In the genomic region with DNA sequence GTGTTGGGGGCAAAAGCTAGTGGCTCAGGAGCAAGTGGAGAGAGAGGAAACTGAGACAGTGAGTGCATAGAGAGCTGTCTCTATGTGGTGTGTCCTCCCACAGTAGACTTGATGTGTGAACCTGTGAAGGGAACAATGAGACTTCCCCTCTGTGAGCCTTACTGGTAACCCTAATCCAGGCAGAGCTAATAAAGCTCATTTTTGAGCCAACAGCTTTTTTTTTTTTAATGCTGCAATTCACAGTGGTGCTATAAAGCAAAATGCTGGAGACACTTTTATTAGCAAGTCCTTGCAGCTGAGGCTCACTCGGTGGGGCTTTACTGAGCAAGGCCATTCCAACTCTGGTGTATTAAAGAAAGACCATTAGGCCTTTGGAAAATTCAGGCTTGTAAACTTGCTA, we compare ENCODE assay signal across 1 cellular context.
A peak's percentile ranks its signal among the peaks of the same experiment; 100 is the strongest.
TF ChIP-seq lines count a peak whose summit lies in the region.

No MANE protein-coding gene starts in this region.

TF ChIP-seq in HEK293, 187 proteins besides CTCF, POLR2A, EP300 and RAD21 (continued from another document):
- TF ChIP-seq INSM2 (tag by site-specific recombination; IDR thresholded peaks at IDR 0.05) (no peak), ZNF610 (tag by site-specific recombination; IDR thresholded peaks at IDR 0.05; ENCODE audit: borderline replicate concordance) (0 out of 2 replicates have a peak, but pooled peaks have one; percentile 41), ZIC2 (tag by site-specific recombination; IDR thresholded peaks at IDR 0.05) (no peak), ZNF501 (tag by site-specific recombination; IDR thresholded peaks at IDR 0.05) (no peak), ZNF768 (tag by site-specific recombination; IDR thresholded peaks at IDR 0.05) (no peak), ZNF175 (tag by site-specific recombination; IDR thresholded peaks at IDR 0.05) (no peak), SP7 (tag by site-specific recombination; IDR thresholded peaks at IDR 0.05) (no peak), ZBTB6 (tag by site-specific recombination; IDR thresholded peaks at IDR 0.05) (peak; percentile 47; the same call in 1 of the 2 replicates), ZNF221 (tag by site-specific recombination; IDR thresholded peaks at IDR 0.05; ENCODE audit: borderline replicate concordance) (no peak), ZNF423 (tag by site-specific recombination; IDR thresholded peaks at IDR 0.05) (peak; percentile 11; the same call in 1 of the 2 replicates), ZFP37 (tag by site-specific recombination; IDR thresholded peaks at IDR 0.05) (no peak), ZNF449 (tag by site-specific recombination; IDR thresholded peaks at IDR 0.05) (peak; percentile 78), PBX3 (CRISPR knock-in tag; IDR thresholded peaks at IDR 0.05) (no peak), ZNF544 (tag by site-specific recombination; IDR thresholded peaks at IDR 0.05) (no peak), MZF1 (tag by site-specific recombination; IDR thresholded peaks at IDR 0.05; ENCODE audit: borderline replicate concordance) (peak; percentile 47; the same call in 1 of the 2 replicates), ZNF513 (tag by site-specific recombination; IDR thresholded peaks at IDR 0.05) (no peak), ZNF530 (tag by site-specific recombination; IDR thresholded peaks at IDR 0.05; ENCODE audit: low read depth) (no peak), ZFP41 (tag by site-specific recombination; IDR thresholded peaks at IDR 0.05; ENCODE audit: borderline replicate concordance) (no peak), ZEB2 (tag by site-specific recombination; IDR thresholded peaks at IDR 0.05) (no peak), ZNF416 (tag by site-specific recombination; IDR thresholded peaks at IDR 0.05) (no peak), IKZF3 (tag by site-specific recombination; IDR thresholded peaks at IDR 0.05) (no peak), FEZF1 (tag by site-specific recombination; IDR thresholded peaks at IDR 0.05) (peak; percentile 66), ZNF248 (tag by site-specific recombination; IDR thresholded peaks at IDR 0.05) (no peak), PATZ1 (tag by site-specific recombination; IDR thresholded peaks at IDR 0.05) (no peak), ZNF529 (tag by site-specific recombination; IDR thresholded peaks at IDR 0.05; ENCODE audit: insufficient replicate concordance) (no peak)
- TF ChIP-seq, protein P1, sequence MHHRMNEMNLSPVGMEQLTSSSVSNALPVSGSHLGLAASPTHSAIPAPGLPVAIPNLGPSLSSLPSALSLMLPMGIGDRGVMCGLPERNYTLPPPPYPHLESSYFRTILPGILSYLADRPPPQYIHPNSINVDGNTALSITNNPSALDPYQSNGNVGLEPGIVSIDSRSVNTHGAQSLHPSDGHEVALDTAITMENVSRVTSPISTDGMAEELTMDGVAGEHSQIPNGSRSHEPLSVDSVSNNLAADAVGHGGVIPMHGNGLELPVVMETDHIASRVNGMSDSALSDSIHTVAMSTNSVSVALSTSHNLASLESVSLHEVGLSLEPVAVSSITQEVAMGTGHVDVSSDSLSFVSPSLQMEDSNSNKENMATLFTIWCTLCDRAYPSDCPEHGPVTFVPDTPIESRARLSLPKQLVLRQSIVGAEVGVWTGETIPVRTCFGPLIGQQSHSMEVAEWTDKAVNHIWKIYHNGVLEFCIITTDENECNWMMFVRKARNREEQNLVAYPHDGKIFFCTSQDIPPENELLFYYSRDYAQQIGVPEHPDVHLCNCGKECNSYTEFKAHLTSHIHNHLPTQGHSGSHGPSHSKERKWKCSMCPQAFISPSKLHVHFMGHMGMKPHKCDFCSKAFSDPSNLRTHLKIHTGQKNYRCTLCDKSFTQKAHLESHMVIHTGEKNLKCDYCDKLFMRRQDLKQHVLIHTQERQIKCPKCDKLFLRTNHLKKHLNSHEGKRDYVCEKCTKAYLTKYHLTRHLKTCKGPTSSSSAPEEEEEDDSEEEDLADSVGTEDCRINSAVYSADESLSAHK (tag by site-specific recombination; IDR thresholded peaks at IDR 0.05), result peak; percentile 44; the same call in 1 of the 2 replicates
- TF ChIP-seq, protein P2, sequence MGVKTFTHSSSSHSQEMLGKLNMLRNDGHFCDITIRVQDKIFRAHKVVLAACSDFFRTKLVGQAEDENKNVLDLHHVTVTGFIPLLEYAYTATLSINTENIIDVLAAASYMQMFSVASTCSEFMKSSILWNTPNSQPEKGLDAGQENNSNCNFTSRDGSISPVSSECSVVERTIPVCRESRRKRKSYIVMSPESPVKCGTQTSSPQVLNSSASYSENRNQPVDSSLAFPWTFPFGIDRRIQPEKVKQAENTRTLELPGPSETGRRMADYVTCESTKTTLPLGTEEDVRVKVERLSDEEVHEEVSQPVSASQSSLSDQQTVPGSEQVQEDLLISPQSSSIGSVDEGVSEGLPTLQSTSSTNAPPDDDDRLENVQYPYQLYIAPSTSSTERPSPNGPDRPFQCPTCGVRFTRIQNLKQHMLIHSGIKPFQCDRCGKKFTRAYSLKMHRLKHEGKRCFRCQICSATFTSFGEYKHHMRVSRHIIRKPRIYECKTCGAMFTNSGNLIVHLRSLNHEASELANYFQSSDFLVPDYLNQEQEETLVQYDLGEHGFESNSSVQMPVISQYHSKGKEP (tag by site-specific recombination; IDR thresholded peaks at IDR 0.05), result peak; percentile 83
- TF ChIP-seq, protein P3, sequence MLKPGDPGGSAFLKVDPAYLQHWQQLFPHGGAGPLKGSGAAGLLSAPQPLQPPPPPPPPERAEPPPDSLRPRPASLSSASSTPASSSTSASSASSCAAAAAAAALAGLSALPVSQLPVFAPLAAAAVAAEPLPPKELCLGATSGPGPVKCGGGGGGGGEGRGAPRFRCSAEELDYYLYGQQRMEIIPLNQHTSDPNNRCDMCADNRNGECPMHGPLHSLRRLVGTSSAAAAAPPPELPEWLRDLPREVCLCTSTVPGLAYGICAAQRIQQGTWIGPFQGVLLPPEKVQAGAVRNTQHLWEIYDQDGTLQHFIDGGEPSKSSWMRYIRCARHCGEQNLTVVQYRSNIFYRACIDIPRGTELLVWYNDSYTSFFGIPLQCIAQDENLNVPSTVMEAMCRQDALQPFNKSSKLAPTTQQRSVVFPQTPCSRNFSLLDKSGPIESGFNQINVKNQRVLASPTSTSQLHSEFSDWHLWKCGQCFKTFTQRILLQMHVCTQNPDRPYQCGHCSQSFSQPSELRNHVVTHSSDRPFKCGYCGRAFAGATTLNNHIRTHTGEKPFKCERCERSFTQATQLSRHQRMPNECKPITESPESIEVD (tag by site-specific recombination; IDR thresholded peaks at IDR 0.05), result peak; percentile 88
- TF ChIP-seq, protein P4, sequence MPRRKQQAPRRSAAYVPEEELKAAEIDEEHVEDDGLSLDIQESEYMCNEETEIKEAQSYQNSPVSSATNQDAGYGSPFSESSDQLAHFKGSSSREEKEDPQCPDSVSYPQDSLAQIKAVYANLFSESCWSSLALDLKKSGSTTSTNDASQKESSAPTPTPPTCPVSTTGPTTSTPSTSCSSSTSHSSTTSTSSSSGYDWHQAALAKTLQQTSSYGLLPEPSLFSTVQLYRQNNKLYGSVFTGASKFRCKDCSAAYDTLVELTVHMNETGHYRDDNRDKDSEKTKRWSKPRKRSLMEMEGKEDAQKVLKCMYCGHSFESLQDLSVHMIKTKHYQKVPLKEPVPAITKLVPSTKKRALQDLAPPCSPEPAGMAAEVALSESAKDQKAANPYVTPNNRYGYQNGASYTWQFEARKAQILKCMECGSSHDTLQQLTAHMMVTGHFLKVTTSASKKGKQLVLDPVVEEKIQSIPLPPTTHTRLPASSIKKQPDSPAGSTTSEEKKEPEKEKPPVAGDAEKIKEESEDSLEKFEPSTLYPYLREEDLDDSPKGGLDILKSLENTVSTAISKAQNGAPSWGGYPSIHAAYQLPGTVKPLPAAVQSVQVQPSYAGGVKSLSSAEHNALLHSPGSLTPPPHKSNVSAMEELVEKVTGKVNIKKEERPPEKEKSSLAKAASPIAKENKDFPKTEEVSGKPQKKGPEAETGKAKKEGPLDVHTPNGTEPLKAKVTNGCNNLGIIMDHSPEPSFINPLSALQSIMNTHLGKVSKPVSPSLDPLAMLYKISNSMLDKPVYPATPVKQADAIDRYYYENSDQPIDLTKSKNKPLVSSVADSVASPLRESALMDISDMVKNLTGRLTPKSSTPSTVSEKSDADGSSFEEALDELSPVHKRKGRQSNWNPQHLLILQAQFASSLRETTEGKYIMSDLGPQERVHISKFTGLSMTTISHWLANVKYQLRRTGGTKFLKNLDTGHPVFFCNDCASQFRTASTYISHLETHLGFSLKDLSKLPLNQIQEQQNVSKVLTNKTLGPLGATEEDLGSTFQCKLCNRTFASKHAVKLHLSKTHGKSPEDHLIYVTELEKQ (tag by site-specific recombination; IDR thresholded peaks at IDR 0.05; ENCODE audit: borderline replicate concordance), result no peak
- TF ChIP-seq, protein P5, sequence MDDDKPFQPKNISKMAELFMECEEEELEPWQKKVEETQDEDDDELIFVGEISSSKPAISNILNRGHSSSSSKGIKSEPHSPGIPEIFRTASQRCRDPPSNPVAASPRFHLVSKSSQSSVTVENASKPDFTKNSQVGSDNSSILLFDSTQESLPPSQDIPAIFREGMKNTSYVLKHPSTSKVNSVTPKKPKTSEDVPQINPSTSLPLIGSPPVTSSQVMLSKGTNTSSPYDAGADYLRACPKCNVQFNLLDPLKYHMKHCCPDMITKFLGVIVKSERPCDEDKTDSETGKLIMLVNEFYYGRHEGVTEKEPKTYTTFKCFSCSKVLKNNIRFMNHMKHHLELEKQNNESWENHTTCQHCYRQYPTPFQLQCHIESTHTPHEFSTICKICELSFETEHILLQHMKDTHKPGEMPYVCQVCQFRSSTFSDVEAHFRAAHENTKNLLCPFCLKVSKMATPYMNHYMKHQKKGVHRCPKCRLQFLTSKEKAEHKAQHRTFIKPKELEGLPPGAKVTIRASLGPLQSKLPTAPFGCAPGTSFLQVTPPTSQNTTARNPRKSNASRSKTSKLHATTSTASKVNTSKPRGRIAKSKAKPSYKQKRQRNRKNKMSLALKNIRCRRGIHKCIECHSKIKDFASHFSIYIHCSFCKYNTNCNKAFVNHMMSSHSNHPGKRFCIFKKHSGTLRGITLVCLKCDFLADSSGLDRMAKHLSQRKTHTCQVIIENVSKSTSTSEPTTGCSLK (tag by site-specific recombination; IDR thresholded peaks at IDR 0.05), result no peak
